8 cellular contexts compared by ENCODE assay signal in the genomic region with DNA sequence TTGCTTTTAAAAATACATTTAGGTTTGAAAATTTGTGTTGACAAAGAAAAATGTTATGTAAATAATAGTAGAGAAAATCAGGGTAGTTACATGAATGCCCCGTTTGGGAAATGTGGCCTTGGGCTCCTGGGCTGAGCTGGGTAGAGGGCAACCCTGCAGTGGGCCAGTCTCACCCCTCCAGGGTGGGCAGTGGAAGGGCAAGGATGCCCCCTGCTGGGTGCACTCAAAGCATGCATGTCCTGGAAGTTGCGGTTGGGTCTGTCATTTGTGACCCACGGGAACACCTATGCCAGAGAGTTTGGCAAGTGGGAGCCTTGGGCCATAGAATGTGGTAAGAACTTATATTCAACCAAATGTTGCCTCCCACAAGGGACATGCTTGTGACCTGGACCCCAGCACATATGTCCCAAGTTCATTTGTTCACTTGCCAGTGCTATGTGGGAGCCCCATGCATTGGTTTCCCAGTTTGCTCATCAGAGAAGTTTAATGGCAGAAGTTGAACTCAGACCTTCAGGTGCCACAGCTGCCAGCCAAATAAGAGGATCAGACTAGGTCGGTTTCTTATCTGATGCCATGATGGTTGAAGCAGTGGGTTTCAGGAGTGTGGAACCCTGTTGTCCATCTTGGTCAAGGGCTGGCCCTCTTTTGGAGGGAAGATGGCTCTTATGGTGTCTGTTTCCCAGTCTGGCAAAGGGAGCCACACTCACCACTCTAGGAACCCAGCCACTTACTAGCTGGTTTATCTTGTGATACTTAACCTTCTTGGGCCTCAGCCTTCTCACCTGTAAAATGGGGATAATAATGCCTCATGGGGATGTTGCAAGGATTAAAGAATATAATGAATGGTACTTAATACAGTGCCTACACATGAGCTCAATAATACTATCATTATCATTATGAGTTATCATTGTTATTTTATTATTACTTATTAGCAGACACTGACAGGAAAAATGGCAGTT. TPM values are rescaled to one million over a fixed set of nuclear protein-coding genes. Genes with fewer than 3 reads are reported as not detected.
DNase-seq lines count a peak whose midpoint lies in the region; ATAC-seq and TF ChIP-seq lines count a peak whose summit lies in the region.

No MANE protein-coding gene starts in this region.

- DNase-seq in Daoy (ENCODE audit: low read depth): peak; percentile 69
- peak; percentile 29 to 50 for DNase-seq in Kasumi-1 (lab: John Stamatoyannopoulos, UW)
- peak; percentile 28 for DNase-seq in activated CD4-positive, CD25-positive, alpha-beta regulatory T cell treated with anti-CD3 and anti-CD28 coated beads, Interleukin-2, amount 50 U/mL, for 16 hours (ENCODE audit: low read depth, low spot score)
- DNase-seq in dorsolateral prefrontal cortex: peak in 6 of 10 donors; percentile 24 to 72 (median 58)
- DNase-seq in mucosa of gallbladder (ENCODE audit: low spot score): peak; percentile 58
- peak; percentile 65 for DNase-seq in transverse colon
- DNase-seq in NCI-H2107 treated with DMSO at 0.1 percent for 48 hours (lab: John Stamatoyannopoulos, UW; ENCODE audit: unreplicated experiment): no peak

- H3K9me3 ChIP-seq in transverse colon: no peaks in the 10 kb centered on the region

- H3K4me3 ChIP-seq in dorsolateral prefrontal cortex (no peak overlapping the region), transverse colon (no peak overlapping the region)

- WGBS in transverse colon (ENCODE audit: low coverage in 1 of 2), 2 donors: 16% methylated on average over 4 of the region's 4 CpGs; no CpG with 5 or more reads in 1 of the 2 donors

- intact Hi-C loops in dorsolateral prefrontal cortex (cut with DNase I) (loop anchor here in 1 of 2 donors (5.0 kb wide), 1 partner anchor 33 kb away; no protein-coding TSS in a partner anchor), transverse colon (cut with DNase I; ENCODE audit: low total_unique reads) (no loop called here)

- TF ChIP-seq POLR2A in transverse colon (IDR thresholded peaks at IDR 0.05): no peak

- peaks cover 0 to 7% (median 0%) of the 10 kb centered on the region in 45 donors for H3K27me3 ChIP-seq in dorsolateral prefrontal cortex
- H3K27me3 ChIP-seq in transverse colon: no peaks in the 10 kb centered on the region

- in situ Hi-C loops in transverse colon (cut with MboI; ENCODE audit: low pct_ligation_motif_present in 1 of 4, low pct_unique_long_range_greater_than_20kb in 1 of 4, low sequenced_read_pairs in 3 of 4): loop anchor here in 1 of 4 donors (25.0 kb wide), 1 partner anchor 102 kb away; a partner anchor contains a TSS

- H3K36me3 ChIP-seq in transverse colon: no peaks in the 10 kb centered on the region

- peak in 55 of 56 donors; percentile 29 to 74 (median 61) for TF ChIP-seq CTCF in dorsolateral prefrontal cortex (IDR thresholded peaks at IDR 0.05 in 54 of 56, conservative IDR thresholded peaks at IDR 0.05 in 2 of 56; ENCODE audit: low read depth in 1 of 56, partially characterized antibody in 56 of 56)
- TF ChIP-seq CTCF in transverse colon (IDR thresholded peaks at IDR 0.05): peak; percentile 61 to 80 (median 70)

- H3K27ac ChIP-seq in dorsolateral prefrontal cortex (no peak overlapping the region), transverse colon (no peak overlapping the region)

- no peak for TF ChIP-seq EP300 in transverse colon (IDR thresholded peaks at IDR 0.05; ENCODE audit: low read depth)

- peaks cover 0 to 36% (median 8%) of the 10 kb centered on the region in 4 donors for H3K4me1 ChIP-seq in transverse colon

- ATAC-seq in GM19467 (IDR thresholded peaks at IDR 0.05; ENCODE audit: unreplicated experiment): no peak

RNA-seq across cellular contexts. Expression of a gene that starts 2.5 kb away (rescaled TPM):
- total RNA-seq in Daoy (2014; rRNA removed; shearing (Covaris generic)): 0.29 and 1.3 TPM in 2 replicates
- total RNA-seq in dorsolateral prefrontal cortex: 10 to 100 TPM; 10.2 to 52.4 (median 21.2) TPM
- 36.4 TPM for total RNA-seq in mucosa of gallbladder
- total RNA-seq in transverse colon: 100 to 1,000 TPM in 1 of 4 donors, 10 to 100 TPM in 2, 1 to 10 TPM in 1; 5.5 to 143 (median 12.0) TPM

RNA-seq across cellular contexts. Expression of a gene that starts 13.2 kb away (rescaled TPM):
- 12.9 and 15.5 TPM in 2 replicates for total RNA-seq in Daoy (2014; rRNA removed; shearing (Covaris generic))
- total RNA-seq in dorsolateral prefrontal cortex (10 to 100 TPM; 15.6 to 46.5 (median 29.8) TPM), mucosa of gallbladder (44.2 TPM), transverse colon (10 to 100 TPM; 14.5 to 62.1 (median 19.4) TPM)

RNA-seq across cellular contexts. Expression of a gene that starts 27.4 kb away (rescaled TPM):
- total RNA-seq in Daoy (2014; rRNA removed; shearing (Covaris generic)): 0.63 and 0.97 TPM in 2 replicates
- total RNA-seq in dorsolateral prefrontal cortex: 1 to 10 TPM in 106 of 120 experiments, under 1 TPM in 11, not detected in 3; 0.48 to 4.9 (median 2.0) TPM
- 1.6 TPM for total RNA-seq in mucosa of gallbladder
- total RNA-seq in transverse colon: not detected

RNA-seq across cellular contexts. Expression of a gene that starts 30.5 kb away (rescaled TPM):
- 5.4 and 6.1 TPM in 2 replicates for total RNA-seq in Daoy (2014; rRNA removed; shearing (Covaris generic))
- 10 to 100 TPM in 114 of 120 experiments, 1 to 10 TPM in 6; 7.1 to 37.9 (median 17.3) TPM for total RNA-seq in dorsolateral prefrontal cortex
- 107 TPM for total RNA-seq in mucosa of gallbladder
- 10 to 100 TPM; 22.0 to 49.4 (median 36.9) TPM for total RNA-seq in transverse colon

RNA-seq across cellular contexts. Expression of a gene that starts 40.6 kb away (rescaled TPM):
- total RNA-seq in Daoy (2014; rRNA removed; shearing (Covaris generic)): not detected in 2 replicates
- total RNA-seq in dorsolateral prefrontal cortex: not detected
- total RNA-seq in mucosa of gallbladder: 9.1 TPM
- 1,000 to 10,000 TPM; 2,387 to 4,992 (median 3,189) TPM for total RNA-seq in transverse colon
